ENCODE assay signal across 14 cellular contexts in the genomic region with DNA sequence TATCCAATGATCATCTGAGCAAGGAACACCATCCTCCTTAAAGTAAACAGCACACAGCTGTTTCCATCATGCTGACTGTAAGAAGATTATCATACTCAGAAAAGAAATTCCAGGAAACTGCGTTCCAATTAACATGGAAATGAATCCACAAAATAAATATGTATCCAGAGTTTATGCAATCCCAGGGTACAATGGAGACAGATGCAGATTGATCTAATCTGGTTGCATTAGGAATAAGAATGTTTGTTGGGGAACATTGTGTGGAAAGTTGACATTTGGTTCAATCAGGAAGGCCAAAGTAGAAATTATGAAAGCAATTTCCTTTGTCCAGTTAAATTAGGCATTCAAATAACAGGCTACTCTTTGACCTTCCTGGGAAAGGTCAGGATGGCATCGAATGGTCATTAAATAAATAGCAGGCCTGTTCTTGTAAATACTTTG.
DNase-seq lines count a peak whose midpoint lies in the region; ATAC-seq, FAIRE-seq and TF ChIP-seq lines count a peak whose summit lies in the region.
"Had no signal": no experiment of that assay in that cellular context is flagged by ENCODE, and none has a peak within 500 bp of the region (broad histone marks: within the 10 kb centered on the region; RNA-seq: fewer than 3 reads in every experiment).

No MANE protein-coding gene starts in this region.

- no peak for TF ChIP-seq CTCF in A549 (IDR thresholded peaks at IDR 0.05)
- no peak for TF ChIP-seq CTCF in PC-9 (conservative IDR thresholded peaks at IDR 0.05)

- H3K27me3 Mint-ChIP-seq in activated naive CD8-positive, alpha-beta T cell treated with anti-CD3 and anti-CD28 coated beads, Interleukin-2, amount 50 U/mL, for 24 hours = no peaks in the 10 kb centered on the region

- no peak for TF ChIP-seq POLR2A in A549 (IDR thresholded peaks at IDR 0.05; ENCODE audit: low read length)

- H3K27me3 ChIP-seq in PC-9 (ENCODE audit: insufficient read depth, low read depth) = no peaks in the 10 kb centered on the region

- no peaks in the 10 kb centered on the region for H3K36me3 ChIP-seq in PC-9 (ENCODE audit: low read depth)

- H3K4me2 ChIP-seq in A549 (peak overlapping the region; percentile 63), PC-9 (no peak overlapping the region)

- peaks cover 7% of the 10 kb centered on the region for H3K9me3 Mint-ChIP-seq in activated naive CD8-positive, alpha-beta T cell treated with anti-CD3 and anti-CD28 coated beads, Interleukin-2, amount 50 U/mL, for 24 hours

- POLR2A ChIA-PET in A549 (lab: Yijun Ruan, JAX) = no interaction called here
- POLR2A ChIA-PET in PC-9 (lab: Charles Lee; ENCODE audit: unreplicated experiment) = no interaction called here

- H3K4me1 Mint-ChIP-seq in activated naive CD8-positive, alpha-beta T cell treated with anti-CD3 and anti-CD28 coated beads, Interleukin-2, amount 50 U/mL, for 24 hours = peaks cover 59% of the 10 kb centered on the region

- DNase-seq in A549 (ENCODE audit: low read depth in 1 of 2, low spot score in 1 of 2) = peak in 1 of 2 experiments; percentile 65
- peak; percentile 37 for DNase-seq in GM03348 (ENCODE audit: low spot score)
- DNase-seq in activated naive CD8-positive, alpha-beta T cell treated with anti-CD3 and anti-CD28 coated beads, Interleukin-2, amount 50 U/mL, for 24 hours = no peak
- DNase-seq in left lobe of liver (ENCODE audit: low spot score) = no peak
- DNase-seq in ACHN = no peak
- DNase-seq in PC-9 = no peak
- DNase-seq in stimulated activated CD4-positive, alpha-beta T cell treated with anti-CD3 and anti-CD28 coated beads, Interleukin-4, amount 100 ng/mL, for 4 hours = no peak
- no peak for DNase-seq in NCI-H748 (lab: John Stamatoyannopoulos, UW; ENCODE audit: unreplicated experiment)
- DNase-seq: NCI-H2081 treated with DMSO at 0.1 percent for 48 hours, nucleus accumbens, PC-3, T1000 had no signal

- 8% methylated on average over 2 of the region's 2 CpGs for WGBS in A549 (ENCODE audit: missing lambda C conversion rate)

- in situ Hi-C loops in ACHN (cut with HindIII; ENCODE audit: low pct_ligation_motif_present, low pct_unique_long_range_greater_than_20kb, low sequenced_read_pairs) = no loop called here

- H3K9me2 ChIP-seq in PC-9 (ENCODE audit: insufficient read depth) = no peaks in the 10 kb centered on the region

- H3K79me2 ChIP-seq in PC-9 (ENCODE audit: low read depth) = no peaks in the 10 kb centered on the region

- H3K9me3 ChIP-seq in A549 (0 out of 3 replicates have a peak, but pooled peaks cover 3% of the 10 kb centered on the region), PC-9 (ENCODE audit: insufficient read depth, low read depth) (no peaks in the 10 kb centered on the region)

- H3K27ac ChIP-seq in A549 (peak overlapping the region; percentile 48 to 66; a peak in 4 of 6 replicates), PC-9 (no peak overlapping the region)
- H3K27ac ChIP-seq: C4-2B had no signal

- peaks cover 23% of the 10 kb centered on the region for H3K4me1 ChIP-seq in A549
- H3K4me1 ChIP-seq in PC-9 (replicated peaks; ENCODE audit: insufficient read depth) = no peaks in the 10 kb centered on the region

- TF ChIP-seq EP300 in A549 (IDR thresholded peaks at IDR 0.05) = no peak

- no peak overlapping the region for H3K4me3 ChIP-seq in A549
- no peak overlapping the region for H3K4me3 ChIP-seq in PC-9

- FAIRE-seq in A549 (lab: Jason Lieb, UNC) = no peak
- FAIRE-seq: frontal cortex had no signal

- no TSS peak for BruUV-seq in PC-9 (replicated peaks; lab: Mats Ljungman, UMichigan)

- H3F3A ChIP-seq in PC-9 (ENCODE audit: insufficient read depth, low read depth) = no peaks in the 10 kb centered on the region

- CTCF ChIA-PET in A549 (lab: Yijun Ruan, JAX) (no interaction called here), PC-9 (lab: Charles Lee) (no interaction called here)

- no peaks in the 10 kb centered on the region for H4K20me1 ChIP-seq in PC-9 (ENCODE audit: insufficient read depth)

- H3K36me3 Mint-ChIP-seq in activated naive CD8-positive, alpha-beta T cell treated with anti-CD3 and anti-CD28 coated beads, Interleukin-2, amount 50 U/mL, for 24 hours (ENCODE audit: low read depth) = peaks cover 4% of the 10 kb centered on the region

- no peak overlapping the region for H3K27ac Mint-ChIP-seq in activated naive CD8-positive, alpha-beta T cell treated with anti-CD3 and anti-CD28 coated beads, Interleukin-2, amount 50 U/mL, for 24 hours

- ATAC-seq in A549 = peak in 1 of 2 experiments; percentile 65; a peak in 3 of 6 replicates
- ATAC-seq in activated naive CD8-positive, alpha-beta T cell treated with anti-CD3 and anti-CD28 coated beads, Interleukin-2, amount 50 U/mL, for 24 hours = no peak
- ATAC-seq in left lobe of liver = peak; percentile 76
- ATAC-seq: PC-3 had no signal

- H2AFZ ChIP-seq in PC-9 = no peak overlapping the region

- no peak for TF ChIP-seq RAD21 in A549 (conservative IDR thresholded peaks at IDR 0.05 in 1 of 2, IDR thresholded peaks at IDR 0.05 in 1 of 2)

- H3K4me3 Mint-ChIP-seq in activated naive CD8-positive, alpha-beta T cell treated with anti-CD3 and anti-CD28 coated beads, Interleukin-2, amount 50 U/mL, for 24 hours = peak overlapping the region; percentile 42

- intact Hi-C loops in PC-9 (cut with micrococcal nuclease; ENCODE audit: unreplicated experiment) = no loop called here

TF ChIP-seq in A549, 52 proteins besides CTCF, POLR2A, EP300 and RAD21 (continues in another document):
- TF ChIP-seq ZFP36 (IDR thresholded peaks at IDR 0.05; ENCODE audit: borderline replicate concordance, partially characterized antibody) (no peak), CHD4 (IDR thresholded peaks at IDR 0.05; ENCODE audit: borderline replicate concordance) (no peak), FOSL2 (IDR thresholded peaks at IDR 0.05) (no peak), FOSL2 (CRISPR knock-in tag; IDR thresholded peaks at IDR 0.05) (peak; percentile 26; the same call in 1 of the 2 replicates), HOXB13 (CRISPR knock-in tag; IDR thresholded peaks at IDR 0.05; ENCODE audit: low read depth) (no peak), EHF (CRISPR knock-in tag; IDR thresholded peaks at IDR 0.05) (no peak), FOSB (CRISPR knock-in tag; IDR thresholded peaks at IDR 0.05) (no peak), MAFK (IDR thresholded peaks at IDR 0.05; ENCODE audit: partially characterized antibody) (no peak), MYC (IDR thresholded peaks at IDR 0.05; ENCODE audit: borderline replicate concordance, low read length) (no peak), RFX5 (IDR thresholded peaks at IDR 0.05) (no peak), GATA3 (IDR thresholded peaks at IDR 0.05; ENCODE audit: borderline replicate concordance) (peak; percentile 74), ELK1 (IDR thresholded peaks at IDR 0.05; ENCODE audit: low read depth, low read length) (no peak), NR3C1 (IDR thresholded peaks at IDR 0.05) (no peak), PHF8 (IDR thresholded peaks at IDR 0.05; ENCODE audit: borderline replicate concordance, low read depth) (no peak), RCOR1 (IDR thresholded peaks at IDR 0.05; ENCODE audit: low read depth, low read length) (no peak), CBX2 (IDR thresholded peaks at IDR 0.05; ENCODE audit: borderline replicate concordance, low read depth) (no peak), HOXB5 (CRISPR knock-in tag; IDR thresholded peaks at IDR 0.05) (no peak), BCL3 (IDR thresholded peaks at IDR 0.05) (no peak), CEBPB (IDR thresholded peaks at IDR 0.05) (peak in 1 of 2 experiments; percentile 38; a peak in 1 of 4 replicates), CHD2 (IDR thresholded peaks at IDR 0.05; ENCODE audit: low read length, partially characterized antibody) (no peak), HMGXB4 (CRISPR knock-in tag; IDR thresholded peaks at IDR 0.05; ENCODE audit: borderline replicate concordance) (no peak), ESRRA (IDR thresholded peaks at IDR 0.05; ENCODE audit: borderline replicate concordance, low read length) (no peak), TP53 (CRISPR knock-in tag; IDR thresholded peaks at IDR 0.05) (no peak)
